ENCODE assay signal across 8 cellular contexts in the genomic region with DNA sequence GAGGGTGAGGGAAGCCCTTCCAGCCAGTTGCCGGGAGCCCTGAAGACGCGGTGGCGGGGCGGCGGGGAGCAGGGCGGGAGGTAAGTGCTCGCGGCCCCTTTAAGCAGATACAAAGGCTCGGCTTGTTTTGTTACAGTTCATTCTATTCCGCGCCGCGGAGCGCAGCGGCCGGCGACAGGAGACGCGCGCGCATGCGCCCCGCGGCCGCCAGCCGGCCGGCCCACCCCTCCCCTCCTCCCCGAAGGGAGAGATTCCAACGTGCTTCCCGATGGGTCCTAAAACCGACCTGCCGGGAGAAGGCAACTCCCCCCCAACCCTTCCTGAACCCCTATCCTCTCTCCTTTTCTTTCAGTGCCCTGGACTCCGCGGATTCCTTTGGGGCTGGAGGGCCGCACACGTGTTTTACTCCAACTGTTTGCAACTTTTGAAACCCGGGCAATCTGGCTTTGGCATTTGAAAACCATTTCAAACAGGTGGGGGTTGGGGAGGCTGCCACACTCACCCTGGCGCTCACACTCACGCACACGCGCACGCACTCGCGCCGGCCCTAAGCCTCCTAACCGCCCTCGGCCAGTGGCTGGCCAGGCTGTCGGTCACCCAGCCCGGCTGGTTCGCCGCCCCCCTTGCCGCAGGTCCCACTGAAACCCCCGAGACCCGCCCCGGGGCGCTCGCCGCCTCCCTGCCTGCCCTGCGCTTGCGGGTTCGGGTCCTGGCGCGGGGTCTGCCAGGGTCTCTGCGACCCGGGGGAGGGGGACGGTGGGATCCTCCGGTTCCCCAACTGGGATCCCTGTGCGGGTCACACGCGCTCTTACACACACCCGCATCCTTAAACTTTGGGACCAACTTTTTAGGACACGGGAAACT. TPM values are rescaled to one million over a fixed set of nuclear protein-coding genes. Genes with fewer than 3 reads are reported as not detected.
A peak's percentile ranks its signal among the peaks of the same experiment; 100 is the strongest.
DNase-seq lines count a peak whose midpoint lies in the region; ATAC-seq and TF ChIP-seq lines count a peak whose summit lies in the region.

A gene (minus strand): TSS at position 193 of the 864 bp plus-strand sequence. CDS start 610 bp downstream, outside the sequence.

- peak; percentile 82 to 90 (median 87) for TF ChIP-seq POLR2A in body of pancreas (IDR thresholded peaks at IDR 0.05)

- no peaks in the 10 kb centered on the region for H3K36me3 ChIP-seq in body of pancreas (replicated peaks in 1 of 2; ENCODE audit: insufficient read depth in 1 of 2, low read depth in 2 of 2)

- H3K4me1 Mint-ChIP-seq in IgD-negative memory B cell, result peaks cover 0 to 8% (median 8%) of the 10 kb centered on the region in 3 donors

- H3K4me3 ChIP-seq in body of pancreas, result peak within 1 kb of the TSS; percentile 68 to 90

- H3K27ac Mint-ChIP-seq in IgD-negative memory B cell, result no peak within 1 kb of the TSS

- peaks cover 28% of the 10 kb centered on the region for H3K27me3 Mint-ChIP-seq in IgD-negative memory B cell

- peaks cover 28% of the 10 kb centered on the region for H3K4me1 ChIP-seq in body of pancreas

- H3K4me3 Mint-ChIP-seq in IgD-negative memory B cell, result peak within 1 kb of the TSS; percentile 29 to 83 (median 76)

- H3K27me3 ChIP-seq in body of pancreas, result no peaks in the 10 kb centered on the region

- no peaks in the 10 kb centered on the region for H3K9me3 ChIP-seq in body of pancreas

- WGBS in body of pancreas, 2 donors, result 1% methylated on average over 46 to 71 of the region's 73 CpGs

- peak; percentile 83 for ATAC-seq in GM21825 (IDR thresholded peaks at IDR 0.05; ENCODE audit: unreplicated experiment)
- ATAC-seq in body of pancreas, result peak; percentile 88

- intact Hi-C loops in body of pancreas (cut with DNase I), result no loop called here

- H3K9me3 Mint-ChIP-seq in IgD-negative memory B cell, result peaks cover 0 to 5% (median 4%) of the 10 kb centered on the region in 3 donors

- peak in 2 of 7 experiments; percentile 2 to 8 for TF ChIP-seq CTCF in body of pancreas (IDR thresholded peaks at IDR 0.05)

- H3K27ac ChIP-seq in body of pancreas, result peak within 1 kb of the TSS; percentile 89 to 98 (median 97)

- in situ Hi-C loops in G401 (cut with HindIII; ENCODE audit: low sequenced_read_pairs), result no loop called here

- H3K36me3 Mint-ChIP-seq in IgD-negative memory B cell, result peaks cover 2% of the 10 kb centered on the region

- DNase-seq in G401 (ENCODE audit: low spot score) (peak; percentile 95), body of pancreas (peak; percentile 93 to 95 (median 94)), hypothalamus (lab: John Stamatoyannopoulos, UW) (peak; percentile 64 to 98 (median 87)), putamen (ENCODE audit: low spot score) (peak; percentile 96)
- no peak for DNase-seq in activated effector memory CD4-positive, alpha-beta T cell treated with Interleukin-2 at 50 U/mL for 16 hours

TF ChIP-seq in PFSK-1, 5 proteins besides CTCF, POLR2A, EP300 and RAD21:
- TF ChIP-seq SIN3A (IDR thresholded peaks at IDR 0.05; ENCODE audit: borderline replicate concordance, insufficient read depth, low read length) (no peak), TAF1 (IDR thresholded peaks at IDR 0.05; ENCODE audit: borderline replicate concordance, insufficient read depth, low read length) (no peak), FOXP2 (optimal IDR thresholded peaks at IDR 0.05; ENCODE audit: borderline replicate concordance, extremely low read depth, extremely low read length, insufficient read depth) (peak; percentile 15), POLR2AphosphoS5 (IDR thresholded peaks at IDR 0.05; ENCODE audit: low read depth, low read length) (no peak)
- TF ChIP-seq, protein P1, sequence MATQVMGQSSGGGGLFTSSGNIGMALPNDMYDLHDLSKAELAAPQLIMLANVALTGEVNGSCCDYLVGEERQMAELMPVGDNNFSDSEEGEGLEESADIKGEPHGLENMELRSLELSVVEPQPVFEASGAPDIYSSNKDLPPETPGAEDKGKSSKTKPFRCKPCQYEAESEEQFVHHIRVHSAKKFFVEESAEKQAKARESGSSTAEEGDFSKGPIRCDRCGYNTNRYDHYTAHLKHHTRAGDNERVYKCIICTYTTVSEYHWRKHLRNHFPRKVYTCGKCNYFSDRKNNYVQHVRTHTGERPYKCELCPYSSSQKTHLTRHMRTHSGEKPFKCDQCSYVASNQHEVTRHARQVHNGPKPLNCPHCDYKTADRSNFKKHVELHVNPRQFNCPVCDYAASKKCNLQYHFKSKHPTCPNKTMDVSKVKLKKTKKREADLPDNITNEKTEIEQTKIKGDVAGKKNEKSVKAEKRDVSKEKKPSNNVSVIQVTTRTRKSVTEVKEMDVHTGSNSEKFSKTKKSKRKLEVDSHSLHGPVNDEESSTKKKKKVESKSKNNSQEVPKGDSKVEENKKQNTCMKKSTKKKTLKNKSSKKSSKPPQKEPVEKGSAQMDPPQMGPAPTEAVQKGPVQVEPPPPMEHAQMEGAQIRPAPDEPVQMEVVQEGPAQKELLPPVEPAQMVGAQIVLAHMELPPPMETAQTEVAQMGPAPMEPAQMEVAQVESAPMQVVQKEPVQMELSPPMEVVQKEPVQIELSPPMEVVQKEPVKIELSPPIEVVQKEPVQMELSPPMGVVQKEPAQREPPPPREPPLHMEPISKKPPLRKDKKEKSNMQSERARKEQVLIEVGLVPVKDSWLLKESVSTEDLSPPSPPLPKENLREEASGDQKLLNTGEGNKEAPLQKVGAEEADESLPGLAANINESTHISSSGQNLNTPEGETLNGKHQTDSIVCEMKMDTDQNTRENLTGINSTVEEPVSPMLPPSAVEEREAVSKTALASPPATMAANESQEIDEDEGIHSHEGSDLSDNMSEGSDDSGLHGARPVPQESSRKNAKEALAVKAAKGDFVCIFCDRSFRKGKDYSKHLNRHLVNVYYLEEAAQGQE (IDR thresholded peaks at IDR 0.05; ENCODE audit: insufficient read depth in 1 of 2, low read depth in 2 of 2, low read length in 2 of 2), result no peak
TF ChIP-seq in PFSK-1: peak in this region for 1.

RNA-seq across cellular contexts. Expression of the gene that starts here (rescaled TPM):
- total RNA-seq in G401 (2014; rRNA removed; shearing (Covaris generic)), result 7.7 and 11.0 TPM in 2 replicates
- polyA plus RNA-seq in IgD-negative memory B cell, result 1.3 TPM
- 2.6 TPM for polyA plus RNA-seq in PFSK-1 (2012; ENCODE audit: insufficient read length, low read depth)
- total RNA-seq in body of pancreas, result 10 to 100 TPM; 44.2 to 63.6 TPM
